Comparison of ENCODE assay signal across 1 cellular context in the genomic region with DNA sequence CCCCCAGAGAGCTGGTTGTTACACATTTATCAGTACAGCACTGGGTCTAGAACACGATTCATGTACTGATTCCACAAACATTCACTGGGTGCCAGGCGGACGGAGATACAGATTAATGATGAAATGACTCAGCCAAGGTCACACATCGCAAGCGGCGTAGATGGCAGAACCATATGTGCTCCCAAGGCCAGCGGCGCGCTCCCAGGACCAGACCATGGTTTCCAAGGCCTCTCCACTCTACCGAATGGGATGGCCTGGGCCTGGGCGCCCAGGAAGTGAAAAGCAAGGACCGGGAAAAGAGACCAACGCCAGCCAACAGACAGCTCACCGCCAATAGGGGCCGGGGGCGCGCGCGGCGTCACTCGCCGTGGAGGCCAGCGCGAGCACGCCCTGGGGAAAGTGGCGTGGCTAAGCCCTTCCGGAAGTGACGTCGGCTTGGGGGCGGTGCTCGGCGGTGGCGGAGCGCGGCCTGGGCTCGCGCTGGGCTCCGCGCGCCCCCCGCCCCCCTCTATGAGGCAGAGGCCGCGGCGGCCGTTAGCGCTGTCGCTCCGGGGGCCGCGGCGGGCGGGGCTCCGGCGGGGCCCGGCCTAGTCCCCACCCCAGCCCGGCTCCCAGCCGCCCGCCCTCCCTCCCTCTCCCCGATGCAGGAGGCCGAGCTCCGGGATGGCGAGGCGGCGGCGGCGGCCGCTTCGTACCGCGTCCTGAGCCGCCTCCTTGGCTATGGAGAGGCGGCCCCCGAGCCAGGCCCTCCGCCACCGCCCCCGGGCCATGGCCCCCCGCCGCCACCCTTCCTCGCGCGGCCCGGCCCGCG.
TF ChIP-seq lines count a peak whose summit lies in the region.

A gene with protein sequence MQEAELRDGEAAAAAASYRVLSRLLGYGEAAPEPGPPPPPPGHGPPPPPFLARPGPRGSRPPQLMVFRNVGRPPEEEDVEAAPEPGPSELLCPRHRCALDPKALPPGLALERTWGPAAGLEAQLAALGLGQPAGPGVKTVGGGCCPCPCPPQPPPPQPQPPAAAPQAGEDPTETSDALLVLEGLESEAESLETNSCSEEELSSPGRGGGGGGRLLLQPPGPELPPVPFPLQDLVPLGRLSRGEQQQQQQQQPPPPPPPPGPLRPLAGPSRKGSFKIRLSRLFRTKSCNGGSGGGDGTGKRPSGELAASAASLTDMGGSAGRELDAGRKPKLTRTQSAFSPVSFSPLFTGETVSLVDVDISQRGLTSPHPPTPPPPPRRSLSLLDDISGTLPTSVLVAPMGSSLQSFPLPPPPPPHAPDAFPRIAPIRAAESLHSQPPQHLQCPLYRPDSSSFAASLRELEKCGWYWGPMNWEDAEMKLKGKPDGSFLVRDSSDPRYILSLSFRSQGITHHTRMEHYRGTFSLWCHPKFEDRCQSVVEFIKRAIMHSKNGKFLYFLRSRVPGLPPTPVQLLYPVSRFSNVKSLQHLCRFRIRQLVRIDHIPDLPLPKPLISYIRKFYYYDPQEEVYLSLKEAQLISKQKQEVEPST (plus strand): TSS at position 433 of the 811 bp plus-strand sequence. CDS start 209 bp downstream, at position 642.

TF ChIP-seq in HepG2, 621 proteins besides CTCF, POLR2A, EP300 and RAD21 (continued from another document and continues in another):
- TF ChIP-seq, protein P1, sequence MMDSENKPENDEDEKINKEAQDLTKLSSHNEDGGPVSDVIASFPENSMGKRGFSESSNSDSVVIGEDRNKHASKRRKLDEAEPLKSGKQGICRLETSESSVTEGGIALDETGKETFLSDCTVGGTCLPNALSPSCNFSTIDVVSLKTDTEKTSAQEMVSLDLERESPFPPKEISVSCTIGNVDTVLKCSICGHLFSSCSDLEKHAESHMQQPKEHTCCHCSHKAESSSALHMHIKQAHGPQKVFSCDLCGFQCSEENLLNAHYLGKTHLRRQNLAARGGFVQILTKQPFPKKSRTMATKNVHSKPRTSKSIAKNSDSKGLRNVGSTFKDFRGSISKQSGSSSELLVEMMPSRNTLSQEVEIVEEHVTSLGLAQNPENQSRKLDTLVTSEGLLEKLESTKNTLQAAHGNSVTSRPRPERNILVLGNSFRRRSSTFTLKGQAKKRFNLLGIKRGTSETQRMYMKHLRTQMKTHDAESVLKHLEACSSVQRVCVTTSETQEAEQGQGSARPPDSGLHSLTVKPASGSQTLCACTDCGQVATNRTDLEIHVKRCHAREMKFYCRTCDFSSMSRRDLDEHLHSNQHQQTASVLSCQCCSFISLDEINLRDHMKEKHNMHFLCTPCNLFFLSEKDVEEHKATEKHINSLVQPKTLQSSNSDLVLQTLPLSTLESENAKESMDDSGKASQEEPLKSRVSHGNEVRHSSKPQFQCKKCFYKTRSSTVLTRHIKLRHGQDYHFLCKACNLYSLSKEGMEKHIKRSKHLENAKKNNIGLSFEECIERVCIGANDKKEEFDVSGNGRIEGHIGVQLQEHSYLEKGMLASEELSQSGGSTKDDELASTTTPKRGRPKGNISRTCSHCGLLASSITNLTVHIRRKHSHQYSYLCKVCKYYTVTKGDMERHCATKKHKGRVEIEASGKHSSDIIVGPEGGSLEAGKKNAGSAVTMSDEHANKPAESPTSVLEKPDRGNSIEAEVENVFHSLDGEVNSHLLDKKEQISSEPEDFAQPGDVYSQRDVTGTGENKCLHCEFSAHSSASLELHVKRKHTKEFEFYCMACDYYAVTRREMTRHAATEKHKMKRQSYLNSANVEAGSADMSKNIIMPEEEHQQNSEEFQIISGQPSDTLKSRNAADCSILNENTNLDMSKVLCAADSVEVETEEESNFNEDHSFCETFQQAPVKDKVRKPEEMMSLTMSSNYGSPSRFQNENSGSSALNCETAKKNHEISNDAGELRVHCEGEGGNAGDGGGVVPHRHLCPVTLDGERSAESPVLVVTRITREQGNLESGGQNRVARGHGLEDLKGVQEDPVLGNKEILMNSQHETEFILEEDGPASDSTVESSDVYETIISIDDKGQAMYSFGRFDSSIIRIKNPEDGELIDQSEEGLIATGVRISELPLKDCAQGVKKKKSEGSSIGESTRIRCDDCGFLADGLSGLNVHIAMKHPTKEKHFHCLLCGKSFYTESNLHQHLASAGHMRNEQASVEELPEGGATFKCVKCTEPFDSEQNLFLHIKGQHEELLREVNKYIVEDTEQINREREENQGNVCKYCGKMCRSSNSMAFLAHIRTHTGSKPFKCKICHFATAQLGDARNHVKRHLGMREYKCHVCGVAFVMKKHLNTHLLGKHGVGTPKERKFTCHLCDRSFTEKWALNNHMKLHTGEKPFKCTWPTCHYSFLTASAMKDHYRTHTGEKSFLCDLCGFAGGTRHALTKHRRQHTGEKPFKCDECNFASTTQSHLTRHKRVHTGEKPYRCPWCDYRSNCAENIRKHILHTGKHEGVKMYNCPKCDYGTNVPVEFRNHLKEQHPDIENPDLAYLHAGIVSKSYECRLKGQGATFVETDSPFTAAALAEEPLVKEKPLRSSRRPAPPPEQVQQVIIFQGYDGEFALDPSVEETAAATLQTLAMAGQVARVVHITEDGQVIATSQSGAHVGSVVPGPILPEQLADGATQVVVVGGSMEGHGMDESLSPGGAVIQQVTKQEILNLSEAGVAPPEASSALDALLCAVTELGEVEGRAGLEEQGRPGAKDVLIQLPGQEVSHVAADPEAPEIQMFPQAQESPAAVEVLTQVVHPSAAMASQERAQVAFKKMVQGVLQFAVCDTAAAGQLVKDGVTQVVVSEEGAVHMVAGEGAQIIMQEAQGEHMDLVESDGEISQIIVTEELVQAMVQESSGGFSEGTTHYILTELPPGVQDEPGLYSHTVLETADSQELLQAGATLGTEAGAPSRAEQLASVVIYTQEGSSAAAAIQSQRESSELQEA (CRISPR knock-in tag; IDR thresholded peaks at IDR 0.05; ENCODE audit: not compliant biosample characterization), result no peak
- TF ChIP-seq CREM (IDR thresholded peaks at IDR 0.05) (peak; percentile 78), CREM (CRISPR knock-in tag; IDR thresholded peaks at IDR 0.05) (peak; percentile 38; the same call in 1 of the 2 replicates), ZNF652 (CRISPR knock-in tag; IDR thresholded peaks at IDR 0.05; ENCODE audit: borderline replicate concordance, low read depth) (peak; percentile 19; the same call in 1 of the 2 replicates), ZNF614 (CRISPR knock-in tag; IDR thresholded peaks at IDR 0.05; ENCODE audit: borderline replicate concordance) (peak; percentile 75; the same call in 1 of the 2 replicates), ZSCAN22 (CRISPR knock-in tag; IDR thresholded peaks at IDR 0.05) (0 out of 2 replicates have a peak, but pooled peaks have one; percentile 35), SMYD3 (CRISPR knock-in tag; IDR thresholded peaks at IDR 0.05) (no peak), CAMTA2 (CRISPR knock-in tag; IDR thresholded peaks at IDR 0.05; ENCODE audit: borderline replicate concordance) (no peak; the same call in 1 of the 2 replicates), ZNF703 (CRISPR knock-in tag; IDR thresholded peaks at IDR 0.05; ENCODE audit: borderline replicate concordance) (no peak), ZFP62 (CRISPR knock-in tag; IDR thresholded peaks at IDR 0.05) (no peak), ZIK1 (CRISPR knock-in tag; IDR thresholded peaks at IDR 0.05; ENCODE audit: borderline replicate concordance, low read depth) (peak; percentile 81), ZNF749 (CRISPR knock-in tag; IDR thresholded peaks at IDR 0.05; ENCODE audit: borderline replicate concordance) (no peak), RARG (CRISPR knock-in tag; IDR thresholded peaks at IDR 0.05; ENCODE audit: low read depth) (no peak), MTF2 (CRISPR knock-in tag; IDR thresholded peaks at IDR 0.05; ENCODE audit: borderline replicate concordance) (0 out of 2 replicates have a peak, but pooled peaks have one; percentile 35), ZNF75D (CRISPR knock-in tag; IDR thresholded peaks at IDR 0.05; ENCODE audit: borderline replicate concordance) (no peak), GTF3A (CRISPR knock-in tag; conservative IDR thresholded peaks at IDR 0.05) (0 out of 2 replicates have a peak, but pooled peaks have one; percentile 23), NR2F6 (IDR thresholded peaks at IDR 0.05) (no peak), NR2F6 (CRISPR knock-in tag; IDR thresholded peaks at IDR 0.05) (peak; percentile 57)
- TF ChIP-seq, protein P2, sequence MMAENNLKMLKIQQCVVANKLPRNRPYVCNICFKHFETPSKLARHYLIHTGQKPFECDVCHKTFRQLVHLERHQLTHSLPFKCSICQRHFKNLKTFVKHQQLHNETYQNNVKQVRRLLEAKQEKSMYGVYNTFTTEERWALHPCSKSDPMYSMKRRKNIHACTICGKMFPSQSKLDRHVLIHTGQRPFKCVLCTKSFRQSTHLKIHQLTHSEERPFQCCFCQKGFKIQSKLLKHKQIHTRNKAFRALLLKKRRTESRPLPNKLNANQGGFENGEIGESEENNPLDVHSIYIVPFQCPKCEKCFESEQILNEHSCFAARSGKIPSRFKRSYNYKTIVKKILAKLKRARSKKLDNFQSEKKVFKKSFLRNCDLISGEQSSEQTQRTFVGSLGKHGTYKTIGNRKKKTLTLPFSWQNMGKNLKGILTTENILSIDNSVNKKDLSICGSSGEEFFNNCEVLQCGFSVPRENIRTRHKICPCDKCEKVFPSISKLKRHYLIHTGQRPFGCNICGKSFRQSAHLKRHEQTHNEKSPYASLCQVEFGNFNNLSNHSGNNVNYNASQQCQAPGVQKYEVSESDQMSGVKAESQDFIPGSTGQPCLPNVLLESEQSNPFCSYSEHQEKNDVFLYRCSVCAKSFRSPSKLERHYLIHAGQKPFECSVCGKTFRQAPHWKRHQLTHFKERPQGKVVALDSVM (CRISPR knock-in tag; IDR thresholded peaks at IDR 0.05), result no peak; the same call in 1 of the 2 replicates
- TF ChIP-seq, protein P3, sequence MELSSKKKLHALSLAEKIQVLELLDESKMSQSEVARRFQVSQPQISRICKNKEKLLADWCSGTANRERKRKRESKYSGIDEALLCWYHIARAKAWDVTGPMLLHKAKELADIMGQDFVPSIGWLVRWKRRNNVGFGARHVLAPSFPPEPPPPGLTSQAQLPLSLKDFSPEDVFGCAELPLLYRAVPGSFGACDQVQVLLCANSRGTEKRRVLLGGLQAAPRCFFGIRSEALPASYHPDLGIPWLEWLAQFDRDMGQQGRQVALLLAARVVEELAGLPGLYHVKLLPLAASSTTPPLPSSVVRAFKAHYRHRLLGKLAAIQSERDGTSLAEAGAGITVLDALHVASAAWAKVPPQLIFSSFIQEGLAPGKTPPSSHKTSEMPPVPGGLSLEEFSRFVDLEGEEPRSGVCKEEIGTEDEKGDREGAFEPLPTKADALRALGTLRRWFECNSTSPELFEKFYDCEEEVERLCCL (CRISPR knock-in tag; IDR thresholded peaks at IDR 0.05; ENCODE audit: borderline replicate concordance), result no peak
- TF ChIP-seq, protein P4, sequence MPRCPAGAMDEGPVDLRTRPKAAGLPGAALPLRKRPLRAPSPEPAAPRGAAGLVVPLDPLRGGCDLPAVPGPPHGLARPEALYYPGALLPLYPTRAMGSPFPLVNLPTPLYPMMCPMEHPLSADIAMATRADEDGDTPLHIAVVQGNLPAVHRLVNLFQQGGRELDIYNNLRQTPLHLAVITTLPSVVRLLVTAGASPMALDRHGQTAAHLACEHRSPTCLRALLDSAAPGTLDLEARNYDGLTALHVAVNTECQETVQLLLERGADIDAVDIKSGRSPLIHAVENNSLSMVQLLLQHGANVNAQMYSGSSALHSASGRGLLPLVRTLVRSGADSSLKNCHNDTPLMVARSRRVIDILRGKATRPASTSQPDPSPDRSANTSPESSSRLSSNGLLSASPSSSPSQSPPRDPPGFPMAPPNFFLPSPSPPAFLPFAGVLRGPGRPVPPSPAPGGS (CRISPR knock-in tag; IDR thresholded peaks at IDR 0.05), result no peak
- TF ChIP-seq, protein P5, sequence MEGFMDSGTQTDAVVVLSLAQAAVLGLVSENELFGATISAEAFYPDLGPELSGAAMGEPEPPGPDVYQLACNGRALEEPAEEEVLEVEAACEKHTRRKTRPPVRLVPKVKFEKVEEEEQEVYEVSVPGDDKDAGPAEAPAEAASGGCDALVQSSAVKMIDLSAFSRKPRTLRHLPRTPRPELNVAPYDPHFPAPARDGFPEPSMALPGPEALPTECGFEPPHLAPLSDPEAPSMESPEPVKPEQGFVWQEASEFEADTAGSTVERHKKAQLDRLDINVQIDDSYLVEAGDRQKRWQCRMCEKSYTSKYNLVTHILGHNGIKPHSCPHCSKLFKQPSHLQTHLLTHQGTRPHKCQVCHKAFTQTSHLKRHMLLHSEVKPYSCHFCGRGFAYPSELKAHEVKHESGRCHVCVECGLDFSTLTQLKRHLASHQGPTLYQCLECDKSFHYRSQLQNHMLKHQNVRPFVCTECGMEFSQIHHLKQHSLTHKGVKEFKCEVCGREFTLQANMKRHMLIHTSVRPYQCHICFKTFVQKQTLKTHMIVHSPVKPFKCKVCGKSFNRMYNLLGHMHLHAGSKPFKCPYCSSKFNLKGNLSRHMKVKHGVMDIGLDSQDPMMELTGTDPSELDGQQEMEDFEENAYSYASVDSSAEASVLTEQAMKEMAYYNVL (CRISPR knock-in tag; IDR thresholded peaks at IDR 0.05; ENCODE audit: borderline replicate concordance), result no peak; the same call in 1 of the 2 replicates
- TF ChIP-seq, protein P6, sequence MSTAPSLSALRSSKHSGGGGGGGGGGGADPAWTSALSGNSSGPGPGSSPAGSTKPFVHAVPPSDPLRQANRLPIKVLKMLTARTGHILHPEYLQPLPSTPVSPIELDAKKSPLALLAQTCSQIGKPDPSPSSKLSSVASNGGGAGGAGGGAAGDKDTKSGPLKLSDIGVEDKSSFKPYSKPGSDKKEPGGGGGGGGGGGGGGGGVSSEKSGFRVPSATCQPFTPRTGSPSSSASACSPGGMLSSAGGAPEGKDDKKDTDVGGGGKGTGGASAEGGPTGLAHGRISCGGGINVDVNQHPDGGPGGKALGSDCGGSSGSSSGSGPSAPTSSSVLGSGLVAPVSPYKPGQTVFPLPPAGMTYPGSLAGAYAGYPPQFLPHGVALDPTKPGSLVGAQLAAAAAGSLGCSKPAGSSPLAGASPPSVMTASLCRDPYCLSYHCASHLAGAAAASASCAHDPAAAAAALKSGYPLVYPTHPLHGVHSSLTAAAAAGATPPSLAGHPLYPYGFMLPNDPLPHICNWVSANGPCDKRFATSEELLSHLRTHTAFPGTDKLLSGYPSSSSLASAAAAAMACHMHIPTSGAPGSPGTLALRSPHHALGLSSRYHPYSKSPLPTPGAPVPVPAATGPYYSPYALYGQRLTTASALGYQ (CRISPR knock-in tag; IDR thresholded peaks at IDR 0.05), result no peak; the same call in none of the 2 replicates
- TF ChIP-seq, protein P7, sequence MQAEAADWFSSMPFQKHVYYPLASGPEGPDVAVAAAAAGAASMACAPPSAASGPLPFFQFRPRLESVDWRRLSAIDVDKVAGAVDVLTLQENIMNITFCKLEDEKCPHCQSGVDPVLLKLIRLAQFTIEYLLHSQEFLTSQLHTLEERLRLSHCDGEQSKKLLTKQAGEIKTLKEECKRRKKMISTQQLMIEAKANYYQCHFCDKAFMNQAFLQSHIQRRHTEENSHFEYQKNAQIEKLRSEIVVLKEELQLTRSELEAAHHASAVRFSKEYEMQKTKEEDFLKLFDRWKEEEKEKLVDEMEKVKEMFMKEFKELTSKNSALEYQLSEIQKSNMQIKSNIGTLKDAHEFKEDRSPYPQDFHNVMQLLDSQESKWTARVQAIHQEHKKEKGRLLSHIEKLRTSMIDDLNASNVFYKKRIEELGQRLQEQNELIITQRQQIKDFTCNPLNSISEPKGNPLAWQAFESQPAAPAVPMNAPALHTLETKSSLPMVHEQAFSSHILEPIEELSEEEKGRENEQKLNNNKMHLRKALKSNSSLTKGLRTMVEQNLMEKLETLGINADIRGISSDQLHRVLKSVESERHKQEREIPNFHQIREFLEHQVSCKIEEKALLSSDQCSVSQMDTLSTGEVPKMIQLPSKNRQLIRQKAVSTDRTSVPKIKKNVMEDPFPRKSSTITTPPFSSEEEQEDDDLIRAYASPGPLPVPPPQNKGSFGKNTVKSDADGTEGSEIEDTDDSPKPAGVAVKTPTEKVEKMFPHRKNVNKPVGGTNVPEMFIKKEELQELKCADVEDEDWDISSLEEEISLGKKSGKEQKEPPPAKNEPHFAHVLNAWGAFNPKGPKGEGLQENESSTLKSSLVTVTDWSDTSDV (CRISPR knock-in tag; IDR thresholded peaks at IDR 0.05), result peak; percentile 79
